Comparison of ENCODE assay signal across 8 cellular contexts in genomic region chr15:45200799-45201556, GRCh38. TPM values are rescaled to one million over a fixed set of nuclear protein-coding genes. Genes with fewer than 3 reads are reported as not detected.
DNase-seq lines count a peak whose midpoint lies in the region; ATAC-seq, FAIRE-seq and TF ChIP-seq lines count a peak whose summit lies in the region.

No MANE protein-coding gene starts in this region.

- H3K27me3 Mint-ChIP-seq in CD4-positive, alpha-beta memory T cell: peaks cover 0 to 11% of the 10 kb centered on the region in 2 donors

- H3K9me3 ChIP-seq in CD4-positive, alpha-beta memory T cell (ENCODE audit: control insufficient read depth in 1 of 2, low read length in 2 of 2): no peaks in the 10 kb centered on the region
- no peaks in the 10 kb centered on the region for H3K9me3 ChIP-seq in iPS DF 6.9 (ENCODE audit: control insufficient read depth, insufficient read depth, low read length)

- H3K9me3 Mint-ChIP-seq in CD4-positive, alpha-beta memory T cell: peaks cover 0 to 8% (median 0%) of the 10 kb centered on the region in 8 donors

- peak; percentile 15 for FAIRE-seq in H54 (lab: Jason Lieb, UNC)

- CTCF ChIA-PET in CD4-positive, alpha-beta memory T cell (lab: Charles Lee; ENCODE audit: partially characterized antibody): interaction anchor here (0.8 to 2.6 kb wide), 13 partner anchors 10 to 230 kb away, joined by 3 to 19 read pairs (median 4); a partner anchor contains a TSS

- POLR2A ChIA-PET in CD4-positive, alpha-beta memory T cell (lab: Charles Lee; ENCODE audit: partially characterized antibody): interaction anchor here (0.5 to 7.0 kb wide), 20 partner anchors 17 to 664 kb away, joined by 3 to 201 read pairs (median 5); partner anchors contain the start of genes B2M, BLOC1S6, EIF3J and PATL2

- H3K27me3 ChIP-seq in CD4-positive, alpha-beta memory T cell (ENCODE audit: insufficient read depth, low read length): no peaks in the 10 kb centered on the region
- H3K27me3 ChIP-seq in iPS DF 6.9 (ENCODE audit: control insufficient read depth, insufficient read depth, low read length): no peaks in the 10 kb centered on the region

- H3K27ac ChIP-seq in CD4-positive, alpha-beta memory T cell (ENCODE audit: low read depth, low read length): peak overlapping the region; percentile 86
- no peak overlapping the region for H3K27ac ChIP-seq in iPS DF 6.9 (ENCODE audit: low read length)

- peak; percentile 71 to 76 (median 75) for DNase-seq in CD4-positive, alpha-beta memory T cell
- no peak for DNase-seq in H54 (ENCODE audit: insufficient read length, low spot score)
- peak; percentile 59 to 74 for DNase-seq in NCI-H1930 (lab: John Stamatoyannopoulos, UW)
- DNase-seq in T1000 (lab: John Stamatoyannopoulos, UW): peak; percentile 61
- DNase-seq in astrocyte of the cerebellum (ENCODE audit: low read depth): peak; percentile 28
- no peak for DNase-seq in iPS DF 6.9 (ENCODE audit: low read depth, low spot score)
- DNase-seq in sciatic nerve (ENCODE audit: low spot score): peak; percentile 93
- no peak for DNase-seq in 8988T

- ATAC-seq in sciatic nerve: peak; percentile 60

- H3K4me1 ChIP-seq in CD4-positive, alpha-beta memory T cell (ENCODE audit: insufficient read depth, low read length): peaks cover 18% of the 10 kb centered on the region
- H3K4me1 ChIP-seq in iPS DF 6.9 (ENCODE audit: control insufficient read depth, insufficient read depth, low read length): no peaks in the 10 kb centered on the region

- no peaks in the 10 kb centered on the region for H3K36me3 ChIP-seq in CD4-positive, alpha-beta memory T cell (ENCODE audit: insufficient read depth, low read length)
- H3K36me3 ChIP-seq in iPS DF 6.9 (ENCODE audit: control insufficient read depth, insufficient read depth, low read length): no peaks in the 10 kb centered on the region

- in situ Hi-C loops in astrocyte of the cerebellum (cut with HindIII; ENCODE audit: low sequenced_read_pairs): loop anchor here (5.0 kb wide), 1 partner anchor 176 kb away; the partner anchor contains the start of gene GATM

- H3K4me3 ChIP-seq in CD4-positive, alpha-beta memory T cell (ENCODE audit: low read length in 2 of 2): peak overlapping the region; percentile 72 to 100
- H3K4me3 ChIP-seq in astrocyte of the cerebellum (ENCODE audit: low read depth, low read length) (peak overlapping the region; percentile 64), iPS DF 6.9 (ENCODE audit: low read length) (peak overlapping the region; percentile 65; the same call in 1 of the 2 replicates)

- peaks cover 0 to 27% (median 12%) of the 10 kb centered on the region in 4 donors for H3K4me1 Mint-ChIP-seq in CD4-positive, alpha-beta memory T cell

- no CpG with 5 or more reads among the region's 34 CpGs for WGBS in iPS DF 6.9 (ENCODE audit: insufficient coverage, insufficient read length)

- intact Hi-C loops in CD4-positive, alpha-beta memory T cell (cut with micrococcal nuclease): loop anchor here (1.0 to 2.0 kb wide), 6 partner anchors 78 to 912 kb away; partner anchors contain the start of genes BLOC1S6, GOLM2 and SQOR
- intact Hi-C loops in sciatic nerve (cut with DNase I): no loop called here

- H3K36me3 Mint-ChIP-seq in CD4-positive, alpha-beta memory T cell: peaks cover 0 to 14% of the 10 kb centered on the region in 2 donors

- no peak for TF ChIP-seq CTCF in astrocyte of the cerebellum (IDR thresholded peaks at IDR 0.05; ENCODE audit: low read depth, low read length, missing control alignments)

- TF ChIP-seq POLR2A in H54 (IDR thresholded peaks at IDR 0.05; ENCODE audit: low read depth, low read length): no peak

- no peak overlapping the region for H3K27ac Mint-ChIP-seq in CD4-positive, alpha-beta memory T cell

- H3K4me3 Mint-ChIP-seq in CD4-positive, alpha-beta memory T cell: no peak overlapping the region

RNA-seq across cellular contexts. Expression of gene SHF, which starts 13.2 kb away (rescaled TPM):
- 1 to 10 TPM; 5.3 to 6.7 TPM for total RNA-seq in CD4-positive, alpha-beta memory T cell
- 1 to 10 TPM in 1 of 2 donors, under 1 TPM in 1; 0.66 to 1.7 TPM for polyA plus RNA-seq in CD4-positive, alpha-beta memory T cell
- total RNA-seq in sciatic nerve: 15.4 TPM

RNA-seq across cellular contexts. Expression of gene SLC28A2, which starts 51.1 kb away (rescaled TPM):
- not detected for total RNA-seq in CD4-positive, alpha-beta memory T cell
- polyA plus RNA-seq in CD4-positive, alpha-beta memory T cell: not detected
- not detected for total RNA-seq in sciatic nerve

Comparison
In these comparisons a context has a peak if more than half of its experiments do, and no peak if none do; other contexts are left out.
1. DNase-seq: peak in CD4-positive, alpha-beta memory T cell (5 of 5), NCI-H1930 (2 of 2), T1000 (single experiment), astrocyte of the cerebellum (single experiment) and sciatic nerve (single experiment); none in H54 (single experiment), iPS DF 6.9 (single experiment) and 8988T (single experiment).
2. Peak in every context shown above with its lines, with median percentiles within 50 percentile points of each other: H3K4me3 ChIP-seq.